In genomic region chr7:73622909-73623797, GRCh38 we compare ENCODE assay signal across 11 cellular contexts. TPM values are rescaled to one million over a fixed set of nuclear protein-coding genes. Genes with fewer than 3 reads are reported as not detected.
DNase-seq lines count a peak whose midpoint lies in the region; ATAC-seq, FAIRE-seq and TF ChIP-seq lines count a peak whose summit lies in the region.
"Had no signal": no experiment of that assay in that cellular context is flagged by ENCODE, and none has a peak within 500 bp of the region (broad histone marks: within the 10 kb centered on the region; RNA-seq: fewer than 3 reads in every experiment).

No MANE protein-coding gene starts in this region.

- in situ Hi-C loops in K562 (cut with MboI), result no loop called here

- no peaks in the 10 kb centered on the region for H3K36me3 ChIP-seq in K562 (ENCODE audit: control insufficient read depth, insufficient read depth, low read length)
- H3K36me3 ChIP-seq in left lung, result no peaks in the 10 kb centered on the region
- no peaks in the 10 kb centered on the region for H3K36me3 ChIP-seq in thymus (ENCODE audit: control insufficient read depth, insufficient read depth)

- peaks cover 49% of the 10 kb centered on the region for H3K27me3 Mint-ChIP-seq in activated CD4-positive, alpha-beta T cell treated with anti-CD3 and anti-CD28 coated beads, Interleukin-2, amount 10 ng/mL, durations not matched to agents 24 days and 14 days

- FAIRE-seq in K562 (lab: Jason Lieb, UNC), result no peak

- peaks cover 8 to 17% of the 10 kb centered on the region in 2 experiments for H3K27me3 ChIP-seq in K562 (ENCODE audit: control insufficient read depth in 2 of 2, insufficient read depth in 2 of 2, low read length in 2 of 2)
- H3K27me3 ChIP-seq in left lung, result peaks cover 26 to 81% of the 10 kb centered on the region in 2 donors
- H3K27me3 ChIP-seq in thymus (ENCODE audit: control insufficient read depth, insufficient read depth), result peaks cover 40% of the 10 kb centered on the region

- peak overlapping the region; percentile 85 for H3K4me2 ChIP-seq in K562 (ENCODE audit: insufficient read depth, low read length)

- H3K27ac ChIP-seq in K562 (ENCODE audit: extremely low read depth, low read depth, low read length) (no peak overlapping the region), left lung (no peak overlapping the region), thymus (ENCODE audit: low read depth) (no peak overlapping the region)

- H3K9me3 Mint-ChIP-seq in activated CD4-positive, alpha-beta T cell treated with anti-CD3 and anti-CD28 coated beads, Interleukin-2, amount 10 ng/mL, durations not matched to agents 24 days and 14 days, result no peaks in the 10 kb centered on the region
- H3K9me3 Mint-ChIP-seq: T-helper 1 cell treated with Interleukin-12 subunit alpha and Interleukin-12 subunit beta and Interleukin-4 antibody, amounts not matched to agents 30 μg/mL and 1 μg/mL, for 36 hours had no signal

- TF ChIP-seq CTCF in K562 (IDR thresholded peaks at IDR 0.05 in 2 of 3, conservative IDR thresholded peaks at IDR 0.05 in 1 of 3; ENCODE audit: insufficient read depth in 2 of 3, low read depth in 1 of 3, low read length in 3 of 3) (no peak), left lung (IDR thresholded peaks at IDR 0.05) (no peak)

- H3K4me3 Mint-ChIP-seq in activated CD4-positive, alpha-beta T cell treated with anti-CD3 and anti-CD28 coated beads, Interleukin-2, amount 10 ng/mL, durations not matched to agents 24 days and 14 days, result peak overlapping the region; percentile 34
- H3K4me3 Mint-ChIP-seq: T-helper 1 cell treated with Interleukin-12 subunit alpha and Interleukin-12 subunit beta and Interleukin-4 antibody, amounts not matched to agents 30 μg/mL and 1 μg/mL, for 36 hours had no signal

- CTCF ChIA-PET in K562 (lab: Yijun Ruan, JAX; ENCODE audit: low intra/inter-chr PET ratio), result no interaction called here

- H3K4me1 ChIP-seq in K562 (replicated peaks in 1 of 2; ENCODE audit: control insufficient read depth in 2 of 2, insufficient read depth in 2 of 2, low read length in 2 of 2) (peaks cover 24 to 35% of the 10 kb centered on the region in 2 experiments), left lung (peaks cover 11 to 21% of the 10 kb centered on the region in 2 donors), thymus (ENCODE audit: control insufficient read depth, insufficient read depth, low read length) (peaks cover 3% of the 10 kb centered on the region)

- POLR2A ChIA-PET in K562 (lab: Yijun Ruan, JAX), result interaction anchor here (0.6 to 0.7 kb wide), 2 partner anchors 314 to 922 kb away, joined by 3 read pairs; no protein-coding TSS in a partner anchor

- H3K36me3 Mint-ChIP-seq in activated CD4-positive, alpha-beta T cell treated with anti-CD3 and anti-CD28 coated beads, Interleukin-2, amount 10 ng/mL, durations not matched to agents 24 days and 14 days (ENCODE audit: low read depth), result no peaks in the 10 kb centered on the region

- peak overlapping the region; percentile 75 to 100; a peak in 3 of 4 replicates for H3K9ac ChIP-seq in K562 (ENCODE audit: insufficient read depth in 1 of 2, low read depth in 2 of 2, low read length in 2 of 2)

- TSS peak; percentile 68 for BruUV-seq in K562 (replicated peaks; lab: Mats Ljungman, UMichigan)

- intact Hi-C loops in activated CD4-positive, alpha-beta T cell treated with anti-CD3 and anti-CD28 coated beads, Interleukin-2, amount 10 ng/mL, durations not matched to agents 24 days and 14 days (cut with micrococcal nuclease), result no loop called here
- intact Hi-C loops in K562 (cut with micrococcal nuclease), result no loop called here
- intact Hi-C loops in left lung (cut with DNase I), result no loop called here

- TF ChIP-seq POLR2A in K562 (conservative IDR thresholded peaks at IDR 0.05), result no peak

- no peak for TF ChIP-seq EP300 in K562 (IDR thresholded peaks at IDR 0.05; ENCODE audit: low read length)

- no peaks in the 10 kb centered on the region; the same call in 1 of the 2 replicates for H4K20me1 ChIP-seq in K562 (replicated peaks; ENCODE audit: control insufficient read depth, insufficient read depth, low read length)

- H3K9me1 ChIP-seq in K562 (ENCODE audit: control insufficient read depth, insufficient read depth, low read length), result no peaks in the 10 kb centered on the region

- ATAC-seq in K562 (peak; percentile 74), left lung (peak; percentile 10), GM21381 (IDR thresholded peaks at IDR 0.05; ENCODE audit: unreplicated experiment) (no peak), HG03342 (IDR thresholded peaks at IDR 0.05; ENCODE audit: unreplicated experiment) (no peak)

- H3K4me3 ChIP-seq in K562, result peak overlapping the region; percentile 68
- peak overlapping the region; percentile 29 to 47 for H3K4me3 ChIP-seq in left lung
- peak overlapping the region; percentile 13 for H3K4me3 ChIP-seq in thymus (ENCODE audit: low read length)

- H3K27ac Mint-ChIP-seq in activated CD4-positive, alpha-beta T cell treated with anti-CD3 and anti-CD28 coated beads, Interleukin-2, amount 10 ng/mL, durations not matched to agents 24 days and 14 days, result no peak overlapping the region
- H3K27ac Mint-ChIP-seq: T-helper 1 cell treated with Interleukin-12 subunit alpha and Interleukin-12 subunit beta and Interleukin-4 antibody, amounts not matched to agents 30 μg/mL and 1 μg/mL, for 36 hours had no signal

- no peak for DNase-seq in activated CD4-positive, alpha-beta T cell treated with anti-CD3 and anti-CD28 coated beads, Interleukin-2, amount 10 ng/mL, durations not matched to agents 24 days and 14 days
- no peak for DNase-seq in activated CD4-positive, alpha-beta T cell treated with anti-CD3 and anti-CD28 coated beads, Interleukin-2, amount 50 U/mL, for 4 hours
- DNase-seq in K562 (ENCODE audit: extremely low read depth in 1 of 4, low spot score in 3 of 4) (peak; percentile 81 to 94 (median 86)), left lung (no peak)
- no peak for DNase-seq in activated CD4-positive, CD25-positive, alpha-beta regulatory T cell treated with anti-CD3 and anti-CD28 coated beads, Interleukin-2, amount 50 U/mL, for 72 hours

- H2AFZ ChIP-seq in K562 (ENCODE audit: low read depth, low read length), result peak overlapping the region; percentile 98

- 10% methylated on average over 58 of the region's 58 CpGs for WGBS in K562 (ENCODE audit: insufficient coverage, low coverage, missing lambda C conversion rate)
- 6% methylated on average over 58 of the region's 58 CpGs for WGBS in thymus

- H3K79me2 ChIP-seq in K562 (ENCODE audit: control insufficient read depth, insufficient read depth, low read length), result no peaks in the 10 kb centered on the region

- no peak for TF ChIP-seq RAD21 in K562 (CRISPR knock-in tag; conservative IDR thresholded peaks at IDR 0.05 in 1 of 2, IDR thresholded peaks at IDR 0.05 in 1 of 2)

- peaks cover 4% of the 10 kb centered on the region for H3K4me1 Mint-ChIP-seq in activated CD4-positive, alpha-beta T cell treated with anti-CD3 and anti-CD28 coated beads, Interleukin-2, amount 10 ng/mL, durations not matched to agents 24 days and 14 days

- H3K9me3 ChIP-seq in K562 (replicated peaks; ENCODE audit: control insufficient read depth, insufficient read depth, low read depth, low read length), result no peaks in the 10 kb centered on the region
- H3K9me3 ChIP-seq in left lung, result no peaks in the 10 kb centered on the region
- peaks cover 2% of the 10 kb centered on the region for H3K9me3 ChIP-seq in thymus (ENCODE audit: control insufficient read depth)

RNA-seq across cellular contexts. Expression of gene MLXIPL, which starts 1.2 kb away (rescaled TPM):
- not detected in 2 replicates for total RNA-seq in activated CD4-positive, alpha-beta T cell treated with anti-CD3 and anti-CD28 coated beads, Interleukin-2, amount 10 ng/mL, durations not matched to agents 24 days and 14 days
- total RNA-seq in K562 (2011; cell fraction: chromatin; rRNA removed; ENCODE audit: low replicate concordance), result 12.6 and 32.2 TPM in 2 replicates
- total RNA-seq in K562 (2011; cell fraction: nucleolus; rRNA removed), result 12.8 and 16.5 TPM in 2 replicates
- total RNA-seq in K562 (2011; cell fraction: nucleoplasm; rRNA removed), result 14.2 and 15.9 TPM in 2 replicates
- total RNA-seq in K562 (2014; rRNA removed), result 6.0 and 8.9 TPM in 2 replicates
- total RNA-seq in K562 (2014; rRNA removed; fragmentation: Illumina TruSeq; extraction: Trizol), result 0.61 and 0.91 TPM in 2 replicates
- total RNA-seq in K562 (2015; rRNA removed; fragmentation: Illumina TruSeq; extraction: Trizol), result 1.4 and 1.7 TPM in 2 replicates
- 10.2 and 11.8 TPM in 2 replicates for total RNA-seq in K562 (2021)
- polyA plus RNA-seq in K562 (2011; rRNA removed), result 0.59 and 3.4 TPM in 2 replicates
- 1.5 and 1.7 TPM in 2 replicates for polyA plus RNA-seq in K562 (2011; cell fraction: cytosol; rRNA removed)
- 22.7 and 25.6 TPM in 2 replicates for polyA plus RNA-seq in K562 (2011; cell fraction: nucleus; rRNA removed)
- 5.1 and 47.6 TPM in 2 replicates for polyA plus RNA-seq in K562 (2012)
- polyA plus RNA-seq in K562 (2014; fragmentation: Illumina TruSeq; extraction: Trizol), result 2.7 and 4.4 TPM in 2 replicates
- polyA plus RNA-seq in K562 (2014; fragmentation: Nextera tagmentation; extraction: Ambion mirVana), result under 1 TPM; 0.11 to 0.17 TPM
- 11.1 and 18.4 TPM in 2 replicates for polyA plus RNA-seq in K562 (2014; rRNA removed)
- 0.39 and 0.69 TPM in 2 replicates for polyA minus RNA-seq in K562 (2011; rRNA and poly(A)+ RNA removed)
- 1.3 and 2.9 TPM in 2 replicates for polyA minus RNA-seq in K562 (2011; cell fraction: cytosol; rRNA and poly(A)+ RNA removed)
- 6.7 and 13.7 TPM in 2 replicates for polyA minus RNA-seq in K562 (2011; cell fraction: nucleus; rRNA and poly(A)+ RNA removed)
- 1 to 10 TPM; 1.4 to 6.2 TPM for total RNA-seq in left lung
- polyA plus RNA-seq in thymus, result 25.3 TPM
- total RNA-seq: fibroblast of lung had no signal
- polyA plus RNA-seq: BJ, fibroblast of lung had no signal

RNA-seq across cellular contexts. Expression of gene VPS37D, which starts 44.5 kb away (rescaled TPM):
- total RNA-seq in activated CD4-positive, alpha-beta T cell treated with anti-CD3 and anti-CD28 coated beads, Interleukin-2, amount 10 ng/mL, durations not matched to agents 24 days and 14 days, result 0.40 and 0.47 TPM in 2 replicates
- 1.3 TPM in 1 of 2 replicates, not detected in the other for total RNA-seq in K562 (2011; cell fraction: chromatin; rRNA removed; ENCODE audit: low replicate concordance)
- total RNA-seq in K562 (2011; cell fraction: nucleolus; rRNA removed), result 0.83 and 1.3 TPM in 2 replicates
- 0.76 and 0.88 TPM in 2 replicates for total RNA-seq in K562 (2011; cell fraction: nucleoplasm; rRNA removed)
- total RNA-seq in K562 (2014; rRNA removed) (2.3 and 2.5 TPM in 2 replicates), K562 (2014; rRNA removed; fragmentation: Illumina TruSeq; extraction: Trizol) (0.26 TPM in 1 of 2 replicates, not detected in the other), K562 (2015; rRNA removed; fragmentation: Illumina TruSeq; extraction: Trizol) (0.25 and 0.38 TPM in 2 replicates), K562 (2021) (1.1 and 1.3 TPM in 2 replicates), left lung (1 to 10 TPM in 1 of 2 donors, under 1 TPM in 1; 0.89 to 2.0 TPM)
- polyA plus RNA-seq in K562 (2011; rRNA removed) (0.84 and 1.6 TPM in 2 replicates), K562 (2014; fragmentation: Illumina TruSeq; extraction: Trizol) (0.39 and 0.42 TPM in 2 replicates), K562 (2014; fragmentation: Nextera tagmentation; extraction: Ambion mirVana) (not detected), K562 (2014; rRNA removed) (1.3 and 2.1 TPM in 2 replicates), thymus (2.7 TPM)
- 1.8 and 2.7 TPM in 2 replicates for polyA plus RNA-seq in K562 (2011; cell fraction: cytosol; rRNA removed)
- 1.7 TPM in 2 replicates for polyA plus RNA-seq in K562 (2011; cell fraction: nucleus; rRNA removed)
- polyA plus RNA-seq in K562 (2012), result 0.70 and 2.2 TPM in 2 replicates
- polyA minus RNA-seq in K562 (2011; rRNA and poly(A)+ RNA removed), result 0.32 TPM in 1 of 2 replicates, not detected in the other
- 1.2 and 1.9 TPM in 2 replicates for polyA minus RNA-seq in K562 (2011; cell fraction: cytosol; rRNA and poly(A)+ RNA removed)
- polyA minus RNA-seq in K562 (2011; cell fraction: nucleus; rRNA and poly(A)+ RNA removed), result 0.27 and 0.33 TPM in 2 replicates

RNA-seq across cellular contexts. Expression of gene TBL2, which starts 44.8 kb away (rescaled TPM):
- total RNA-seq in activated CD4-positive, alpha-beta T cell treated with anti-CD3 and anti-CD28 coated beads, Interleukin-2, amount 10 ng/mL, durations not matched to agents 24 days and 14 days, result 41.4 and 49.1 TPM in 2 replicates
- total RNA-seq in K562 (2011; cell fraction: chromatin; rRNA removed; ENCODE audit: low replicate concordance), result 126 and 292 TPM in 2 replicates
- 220 and 224 TPM in 2 replicates for total RNA-seq in K562 (2011; cell fraction: nucleolus; rRNA removed)
- 142 and 163 TPM in 2 replicates for total RNA-seq in K562 (2011; cell fraction: nucleoplasm; rRNA removed)
- total RNA-seq in K562 (2014; rRNA removed) (82.1 and 123 TPM in 2 replicates), K562 (2014; rRNA removed; fragmentation: Illumina TruSeq; extraction: Trizol) (40.0 and 42.0 TPM in 2 replicates), K562 (2015; rRNA removed; fragmentation: Illumina TruSeq; extraction: Trizol) (54.1 and 60.6 TPM in 2 replicates), K562 (2021) (70.3 and 70.8 TPM in 2 replicates), left lung (10 to 100 TPM; 29.9 to 38.8 TPM)
- polyA plus RNA-seq in K562 (2011; rRNA removed) (47.7 and 49.2 TPM in 2 replicates), K562 (2014; fragmentation: Illumina TruSeq; extraction: Trizol) (43.8 and 48.8 TPM in 2 replicates), K562 (2014; fragmentation: Nextera tagmentation; extraction: Ambion mirVana) (1 to 10 TPM; 2.5 to 3.0 TPM), K562 (2014; rRNA removed) (61.5 and 67.3 TPM in 2 replicates), thymus (16.1 TPM)
- polyA plus RNA-seq in K562 (2011; cell fraction: cytosol; rRNA removed), result 48.9 and 107 TPM in 2 replicates
- 45.7 and 87.5 TPM in 2 replicates for polyA plus RNA-seq in K562 (2011; cell fraction: nucleus; rRNA removed)
- polyA plus RNA-seq in K562 (2012), result 51.9 and 71.5 TPM in 2 replicates
- 57.4 and 92.0 TPM in 2 replicates for polyA minus RNA-seq in K562 (2011; rRNA and poly(A)+ RNA removed)
- polyA minus RNA-seq in K562 (2011; cell fraction: cytosol; rRNA and poly(A)+ RNA removed), result 81.1 and 112 TPM in 2 replicates
- polyA minus RNA-seq in K562 (2011; cell fraction: nucleus; rRNA and poly(A)+ RNA removed), result 51.6 and 57.1 TPM in 2 replicates

Comparison
In these comparisons a context has a peak if more than half of its experiments do, and no peak if none do; other contexts are left out.
1. DNase-seq: peak in K562 (4 of 4); none in activated CD4-positive, alpha-beta T cell treated with anti-CD3 and anti-CD28 coated beads, Interleukin-2, amount 10 ng/mL, durations not matched to agents 24 days and 14 days (single experiment), activated CD4-positive, alpha-beta T cell treated with anti-CD3 and anti-CD28 coated beads, Interleukin-2, amount 50 U/mL, for 4 hours (0 of 2), left lung (0 of 2) and activated CD4-positive, CD25-positive, alpha-beta regulatory T cell treated with anti-CD3 and anti-CD28 coated beads, Interleukin-2, amount 50 U/mL, for 72 hours (single experiment).
2. ATAC-seq: peak in K562 (single experiment) and left lung (single experiment); none in GM21381 (single experiment) and HG03342 (single experiment).
3. H3K4me3 ChIP-seq: peak in every context shown above with its lines; median percentile 68 in K562; 38 in left lung; 13 in thymus.